In genomic region chr9:137506274-137506673, GRCh38 we compare ENCODE assay signal across 32 cellular contexts. TPM values are rescaled to one million over a fixed set of nuclear protein-coding genes. Genes with fewer than 3 reads are reported as not detected.
A peak's percentile ranks its signal among the peaks of the same experiment; 100 is the strongest.
DNase-seq lines count a peak whose midpoint lies in the region; ATAC-seq, FAIRE-seq and TF ChIP-seq lines count a peak whose summit lies in the region.
"Had no signal": no experiment of that assay in that cellular context is flagged by ENCODE, and none has a peak within 500 bp of the region (broad histone marks: within the 10 kb centered on the region; RNA-seq: fewer than 3 reads in every experiment).

No MANE protein-coding gene starts in this region.

- no peak overlapping the region for H3K4me3 Mint-ChIP-seq in endodermal cell
- H3K4me3 Mint-ChIP-seq: activated CD4-positive, alpha-beta T cell treated with anti-CD3 and anti-CD28 coated beads for 36 hours; activated CD8-positive, alpha-beta T cell treated with anti-CD3 and anti-CD28 coated beads, Interleukin-2, amount 10 ng/mL, durations not matched to agents 7 days and 5 days; activated naive CD4-positive, alpha-beta T cell treated with anti-CD3 and anti-CD28 coated beads, Interleukin-2, amount 50 U/mL, for 24 hours; CD4-positive, CD25-positive, alpha-beta regulatory T cell; nephron progenitor cell; stimulated activated effector memory CD8-positive, alpha-beta T cell treated with anti-CD3 and anti-CD28 coated beads, Interleukin-12 subunit alpha, Interleukin-12 subunit beta, amount 100 ng/mL, for 72 hours; T-helper 2 cell treated with Interferon-gamma antibody and Interleukin-4, amounts not matched to agents 5 μg/mL and 100 μg/mL, for 36 hours had no signal

- DNase-seq in DMS153 treated with DMSO at 0.1 percent for 48 hours (lab: John Stamatoyannopoulos, UW; ENCODE audit: unreplicated experiment), result peak; percentile 8
- peak; percentile 51 to 65 for DNase-seq in PC-9
- DNase-seq in HepG2 (ENCODE audit: low spot score), result no peak
- DNase-seq in endodermal cell, result no peak
- DNase-seq in GOT3 (lab: John Stamatoyannopoulos, UW), result no peak
- DNase-seq: activated CD4-positive, alpha-beta T cell treated with anti-CD3 and anti-CD28 coated beads for 36 hours; activated CD8-positive, alpha-beta T cell treated with anti-CD3 and anti-CD28 coated beads, Interleukin-2, amount 10 ng/mL, durations not matched to agents 7 days and 5 days; amygdala; CD4-positive, CD25-positive, alpha-beta regulatory T cell; effector CD4-positive, alpha-beta T cell; GDM1; glutamatergic neuron; lower lobe of right lung; NCI-H526; nephron progenitor cell; stimulated activated CD4-positive, alpha-beta T cell treated with anti-CD3 and anti-CD28 coated beads, Interleukin-12 subunit alpha, Interleukin-12 subunit beta, amount 100 ng/mL, for 4 hours; stimulated activated CD4-positive, alpha-beta T cell treated with anti-CD3 and anti-CD28 coated beads, Interleukin-4, amount 100 ng/mL, for 24 hours had no signal

- POLR2A ChIA-PET in PC-9 (lab: Charles Lee; ENCODE audit: unreplicated experiment) (no interaction called here), HepG2 (lab: Yijun Ruan, JAX) (no interaction called here)

- BruUV-seq in PC-9 (replicated peaks; lab: Mats Ljungman, UMichigan), result no TSS peak
- no TSS peak for BruUV-seq in HepG2 (replicated peaks; lab: Mats Ljungman, UMichigan)

- TF ChIP-seq EP300 in HepG2 (IDR thresholded peaks at IDR 0.05; ENCODE audit: low read depth in 2 of 2, low read length in 2 of 2) (no peak), HepG2 (CRISPR knock-in tag; IDR thresholded peaks at IDR 0.05; ENCODE audit: borderline replicate concordance) (no peak)

- H3K4me3 ChIP-seq in BLaER1, result no peak overlapping the region
- no peak overlapping the region for H3K4me3 ChIP-seq in PC-9
- H3K4me3 ChIP-seq in HepG2 (replicated peaks in 1 of 3; ENCODE audit: insufficient read depth in 1 of 3, low read depth in 2 of 3, low read length in 3 of 3), result no peak overlapping the region
- H3K4me3 ChIP-seq in endodermal cell (ENCODE audit: low read length), result no peak overlapping the region
- H3K4me3 ChIP-seq: lower lobe of right lung, pancreas, right atrium auricular region, suprapubic skin had no signal

- no peak for FAIRE-seq in HepG2 (lab: Jason Lieb, UNC)
- FAIRE-seq: colon, keratinocyte, pancreas had no signal

- CTCF ChIA-PET in PC-9 (lab: Charles Lee), result no interaction called here
- CTCF ChIA-PET in HepG2 (lab: Yijun Ruan, JAX; ENCODE audit: low intra/inter-chr PET ratio, low total read pairs), result no interaction called here

- in situ Hi-C loops in HepG2 (cut with HindIII; ENCODE audit: extremely low pct_ligation_motif_present, low pct_unique_long_range_greater_than_20kb), result no loop called here

- H3K79me2 ChIP-seq in PC-9 (ENCODE audit: low read depth) (no peaks in the 10 kb centered on the region), HepG2 (ENCODE audit: insufficient read depth, low read length) (no peaks in the 10 kb centered on the region)

- intact Hi-C loops in PC-9 (cut with micrococcal nuclease; ENCODE audit: unreplicated experiment) (loop anchor here (1.0 kb wide), 1 partner anchor 47 kb away; the partner anchor contains the start of gene NSMF), HepG2 (cut with micrococcal nuclease; ENCODE audit: unreplicated experiment) (no loop called here)

- no peak for TF ChIP-seq POLR2A in HepG2 (IDR thresholded peaks at IDR 0.05; ENCODE audit: insufficient read depth in 1 of 2, low read depth in 2 of 2, low read length in 2 of 2)

- 58% methylated on average over 14 of the region's 15 CpGs for WGBS in HepG2 (ENCODE audit: low lambda C conversion rate)
- 90% methylated on average over 14 to 15 of the region's 15 CpGs for WGBS in endodermal cell (ENCODE audit: insufficient coverage in 1 of 2, insufficient read length in 1 of 2), 2 experiments

- no peaks in the 10 kb centered on the region for H3K4me1 Mint-ChIP-seq in endodermal cell
- H3K4me1 Mint-ChIP-seq: activated CD4-positive, alpha-beta T cell treated with anti-CD3 and anti-CD28 coated beads for 36 hours; nephron progenitor cell had no signal

- H3K4me2 ChIP-seq in BLaER1, result peak overlapping the region; percentile 72
- H3K4me2 ChIP-seq in PC-9, result no peak overlapping the region
- peak overlapping the region; percentile 21; the same call in 1 of the 2 replicates for H3K4me2 ChIP-seq in HepG2 (ENCODE audit: low read depth, low read length)

- no peaks in the 10 kb centered on the region for H3K9me2 ChIP-seq in PC-9 (ENCODE audit: insufficient read depth)

- no peak overlapping the region for H3K27ac Mint-ChIP-seq in endodermal cell
- H3K27ac Mint-ChIP-seq: activated CD4-positive, alpha-beta T cell treated with anti-CD3 and anti-CD28 coated beads for 36 hours; activated CD8-positive, alpha-beta T cell treated with anti-CD3 and anti-CD28 coated beads, Interleukin-2, amount 10 ng/mL, durations not matched to agents 7 days and 5 days; activated naive CD4-positive, alpha-beta T cell treated with anti-CD3 and anti-CD28 coated beads, Interleukin-2, amount 50 U/mL, for 24 hours; activated T-helper 2 cell treated with anti-CD3 and anti-CD28 coated beads, Interferon-gamma antibody, Interleukin-2, Interleukin-4, amounts not matched to agents 10 μg/mL and 5 μg/mL and 100 μg/mL, durations not matched to agents 14 hours and 24 hours and 36 hours; CD4-positive, CD25-positive, alpha-beta regulatory T cell; nephron progenitor cell; stimulated activated effector memory CD8-positive, alpha-beta T cell treated with anti-CD3 and anti-CD28 coated beads, Interleukin-12 subunit alpha, Interleukin-12 subunit beta, amount 100 ng/mL, for 72 hours; T-helper 2 cell treated with Interferon-gamma antibody and Interleukin-4, amounts not matched to agents 5 μg/mL and 100 μg/mL, for 36 hours had no signal

- no peaks in the 10 kb centered on the region; the same call in 1 of the 2 replicates for H3K9me3 ChIP-seq in BLaER1
- no peaks in the 10 kb centered on the region for H3K9me3 ChIP-seq in PC-9 (ENCODE audit: insufficient read depth, low read depth)
- H3K9me3 ChIP-seq in HepG2 (ENCODE audit: low read length), result peaks cover 3% of the 10 kb centered on the region; the same call in 1 of the 2 replicates
- H3K9me3 ChIP-seq in endodermal cell (ENCODE audit: control insufficient read depth, low read length), result no peaks in the 10 kb centered on the region
- H3K9me3 ChIP-seq: lower lobe of right lung, pancreas, right atrium auricular region, suprapubic skin had no signal

- H3K27me3 ChIP-seq in BLaER1 (no peaks in the 10 kb centered on the region), PC-9 (ENCODE audit: insufficient read depth, low read depth) (peaks cover 9% of the 10 kb centered on the region), HepG2 (ENCODE audit: control insufficient read depth in 1 of 2, insufficient read depth in 2 of 2, low read length in 2 of 2) (peaks cover 3 to 4% of the 10 kb centered on the region in 2 experiments; a peak in 2 of 5 replicates), endodermal cell (ENCODE audit: control insufficient read depth, insufficient read depth, low read length, poor library complexity, severe bottlenecking) (no peaks in the 10 kb centered on the region)
- H3K27me3 ChIP-seq: pancreas, right atrium auricular region, suprapubic skin had no signal

- TF ChIP-seq CTCF in PC-9 (conservative IDR thresholded peaks at IDR 0.05) (no peak), HepG2 (CRISPR knock-in tag; IDR thresholded peaks at IDR 0.05) (no peak), endodermal cell (conservative IDR thresholded peaks at IDR 0.05) (no peak)

- H3K36me3 ChIP-seq in BLaER1, result peaks cover 7% of the 10 kb centered on the region; the same call in 1 of the 2 replicates
- H3K36me3 ChIP-seq in PC-9 (ENCODE audit: low read depth), result no peaks in the 10 kb centered on the region
- no peaks in the 10 kb centered on the region for H3K36me3 ChIP-seq in HepG2 (replicated peaks in 1 of 2; ENCODE audit: control insufficient read depth in 1 of 2, insufficient read depth in 2 of 2, low read length in 2 of 2)
- H3K36me3 ChIP-seq in endodermal cell (ENCODE audit: control insufficient read depth, insufficient read depth, low read length), result no peaks in the 10 kb centered on the region
- H3K36me3 ChIP-seq: lower lobe of right lung, pancreas, right atrium auricular region had no signal

- H3K9ac ChIP-seq in BLaER1, result no peak overlapping the region
- no peak overlapping the region for H3K9ac ChIP-seq in HepG2 (ENCODE audit: insufficient read depth, low read depth, low read length)
- no peak overlapping the region for H3K9ac ChIP-seq in endodermal cell (ENCODE audit: extremely low read depth, low read length, poor library complexity, severe bottlenecking)

- H3F3A ChIP-seq in PC-9 (ENCODE audit: insufficient read depth, low read depth), result peaks cover 7% of the 10 kb centered on the region; the same call in 1 of the 2 replicates

- H3K27ac ChIP-seq in BLaER1 (no peak overlapping the region), PC-9 (no peak overlapping the region), HepG2 (ENCODE audit: extremely low read length, insufficient read depth, low read length) (no peak overlapping the region), endodermal cell (ENCODE audit: low read depth, low read length) (no peak overlapping the region)
- H3K27ac ChIP-seq: epithelial cell of prostate, HL-60, lower lobe of right lung, pancreas, right atrium auricular region, suprapubic skin had no signal

- H3K4me1 ChIP-seq in BLaER1, result peaks cover 21% of the 10 kb centered on the region
- peaks cover 6% of the 10 kb centered on the region for H3K4me1 ChIP-seq in PC-9 (replicated peaks; ENCODE audit: insufficient read depth)
- peaks cover 12% of the 10 kb centered on the region for H3K4me1 ChIP-seq in HepG2 (ENCODE audit: insufficient read depth, low read length)
- no peaks in the 10 kb centered on the region for H3K4me1 ChIP-seq in endodermal cell (ENCODE audit: control insufficient read depth, insufficient read depth, low read length)
- H3K4me1 ChIP-seq: lower lobe of right lung, pancreas, right atrium auricular region, suprapubic skin had no signal

- ATAC-seq in HepG2, result peak; percentile 56
- ATAC-seq in HG03571 (IDR thresholded peaks at IDR 0.05; ENCODE audit: unreplicated experiment), result no peak
- ATAC-seq in GM21447 (IDR thresholded peaks at IDR 0.05; ENCODE audit: unreplicated experiment), result no peak
- ATAC-seq: activated CD4-positive, alpha-beta T cell treated with anti-CD3 and anti-CD28 coated beads for 36 hours; activated CD8-positive, alpha-beta T cell treated with anti-CD3 and anti-CD28 coated beads, Interleukin-2, amount 10 ng/mL, durations not matched to agents 7 days and 5 days; HCT116; stimulated activated effector memory CD8-positive, alpha-beta T cell treated with anti-CD3 and anti-CD28 coated beads, Interleukin-12 subunit alpha, Interleukin-12 subunit beta, amount 100 ng/mL, for 72 hours had no signal

- H2AFZ ChIP-seq in PC-9 (no peak overlapping the region), HepG2 (ENCODE audit: low read length) (no peak overlapping the region)

- no peak for TF ChIP-seq RAD21 in HepG2 (CRISPR knock-in tag; IDR thresholded peaks at IDR 0.05)

- peaks cover 26% of the 10 kb centered on the region for H3K9me3 Mint-ChIP-seq in endodermal cell
- H3K9me3 Mint-ChIP-seq: activated naive CD4-positive, alpha-beta T cell treated with anti-CD3 and anti-CD28 coated beads, Interleukin-2, amount 50 U/mL, for 24 hours; stimulated activated effector memory CD8-positive, alpha-beta T cell treated with anti-CD3 and anti-CD28 coated beads, Interleukin-12 subunit alpha, Interleukin-12 subunit beta, amount 100 ng/mL, for 72 hours had no signal

- H3K36me3 Mint-ChIP-seq in endodermal cell (ENCODE audit: low read depth), result no peaks in the 10 kb centered on the region
- H3K36me3 Mint-ChIP-seq: CD4-positive, CD25-positive, alpha-beta regulatory T cell had no signal

- H4K20me1 ChIP-seq in BLaER1 (peaks cover 17% of the 10 kb centered on the region), PC-9 (ENCODE audit: insufficient read depth) (no peaks in the 10 kb centered on the region), HepG2 (ENCODE audit: insufficient read depth, low read length) (no peaks in the 10 kb centered on the region)

- H3K27me3 Mint-ChIP-seq in endodermal cell (ENCODE audit: insufficient read depth), result peaks cover 3% of the 10 kb centered on the region
- H3K27me3 Mint-ChIP-seq: activated CD4-positive, alpha-beta T cell treated with anti-CD3 and anti-CD28 coated beads for 36 hours; activated naive CD4-positive, alpha-beta T cell treated with anti-CD3 and anti-CD28 coated beads, Interleukin-2, amount 50 U/mL, for 24 hours; CD4-positive, CD25-positive, alpha-beta regulatory T cell had no signal

RNA-seq across cellular contexts. Expression of gene PNPLA7, which starts 43.9 kb away (rescaled TPM):
- total RNA-seq in PC-9 (2021), result 1.9 and 4.9 TPM in 2 replicates
- 0.21 and 0.42 TPM in 2 replicates for total RNA-seq in HepG2 (2016; rRNA removed; fragmentation: Illumina TruSeq; extraction: Trizol)
- 0.30 and 0.53 TPM in 2 replicates for total RNA-seq in HepG2 (2016; cell fraction: cytosol; rRNA removed; fragmentation: Illumina TruSeq; extraction: Trizol; ENCODE audit: low read depth)
- 0.25 and 0.39 TPM in 2 replicates for total RNA-seq in HepG2 (2016; cell fraction: insoluble cytoplasmic fraction; rRNA removed; fragmentation: Illumina TruSeq; extraction: Trizol)
- total RNA-seq in HepG2 (2016; cell fraction: membrane; rRNA removed; fragmentation: Illumina TruSeq; extraction: Trizol), result 0.21 and 0.28 TPM in 2 replicates
- 0.69 and 0.87 TPM in 2 replicates for total RNA-seq in HepG2 (2016; cell fraction: nucleus; rRNA removed; fragmentation: Illumina TruSeq; extraction: Trizol)
- polyA plus RNA-seq in HepG2 (2011; rRNA removed), result 1.5 and 1.9 TPM in 2 replicates
- 0.77 and 1.1 TPM in 2 replicates for polyA plus RNA-seq in HepG2 (2011; cell fraction: cytosol; rRNA removed)
- polyA plus RNA-seq in HepG2 (2011; cell fraction: nucleus; rRNA removed), result 17.1 and 19.3 TPM in 2 replicates
- polyA plus RNA-seq in HepG2 (2012), result 3.1 and 3.5 TPM in 2 replicates
- polyA plus RNA-seq in HepG2 (2016; cell fraction: cytosol; fragmentation: Illumina TruSeq; extraction: Trizol; ENCODE audit: low read depth), result 0.14 and 0.20 TPM in 2 replicates
- 0.43 and 0.47 TPM in 2 replicates for polyA plus RNA-seq in HepG2 (2016; cell fraction: insoluble cytoplasmic fraction; fragmentation: Illumina TruSeq; extraction: Trizol; ENCODE audit: low read depth)
- 0.27 and 0.30 TPM in 2 replicates for polyA plus RNA-seq in HepG2 (2016; cell fraction: membrane; fragmentation: Illumina TruSeq; extraction: Trizol; ENCODE audit: low read depth)
- polyA plus RNA-seq in HepG2 (2016; cell fraction: nucleus; fragmentation: Illumina TruSeq; extraction: Trizol; ENCODE audit: insufficient read depth, low read depth), result 3.4 and 3.5 TPM in 2 replicates
- polyA minus RNA-seq in HepG2 (2011; rRNA and poly(A)+ RNA removed; ENCODE audit: low replicate concordance), result 1.2 and 1.9 TPM in 2 replicates
- 0.49 and 1.6 TPM in 2 replicates for polyA minus RNA-seq in HepG2 (2011; cell fraction: cytosol; rRNA and poly(A)+ RNA removed)
- 2.7 and 2.9 TPM in 2 replicates for polyA minus RNA-seq in HepG2 (2011; cell fraction: nucleus; rRNA and poly(A)+ RNA removed)
- total RNA-seq in endodermal cell, result 1 to 10 TPM; 2.0 to 2.4 TPM
- polyA plus RNA-seq in endodermal cell (2013, experiment 1 of 2), result 1.8 TPM
- 1.4 TPM for polyA plus RNA-seq in endodermal cell (2013, experiment 2 of 2)

RNA-seq across cellular contexts. Expression of gene MRPL41, which starts 45.4 kb away (rescaled TPM):
- total RNA-seq in PC-9 (2021) (54.5 and 87.7 TPM in 2 replicates), HepG2 (2016; rRNA removed; fragmentation: Illumina TruSeq; extraction: Trizol) (48.9 and 54.0 TPM in 2 replicates), endodermal cell (10 to 100 TPM; 43.7 to 49.6 TPM)
- 48.5 and 55.5 TPM in 2 replicates for total RNA-seq in HepG2 (2016; cell fraction: cytosol; rRNA removed; fragmentation: Illumina TruSeq; extraction: Trizol; ENCODE audit: low read depth)
- 53.0 and 54.1 TPM in 2 replicates for total RNA-seq in HepG2 (2016; cell fraction: insoluble cytoplasmic fraction; rRNA removed; fragmentation: Illumina TruSeq; extraction: Trizol)
- 49.2 and 61.1 TPM in 2 replicates for total RNA-seq in HepG2 (2016; cell fraction: membrane; rRNA removed; fragmentation: Illumina TruSeq; extraction: Trizol)
- 19.0 and 19.6 TPM in 2 replicates for total RNA-seq in HepG2 (2016; cell fraction: nucleus; rRNA removed; fragmentation: Illumina TruSeq; extraction: Trizol)
- 20.9 and 23.4 TPM in 2 replicates for polyA plus RNA-seq in HepG2 (2011; rRNA removed)
- 18.5 and 46.9 TPM in 2 replicates for polyA plus RNA-seq in HepG2 (2011; cell fraction: cytosol; rRNA removed)
- polyA plus RNA-seq in HepG2 (2011; cell fraction: nucleus; rRNA removed), result 23.0 and 28.2 TPM in 2 replicates
- 15.6 and 26.9 TPM in 2 replicates for polyA plus RNA-seq in HepG2 (2012)
- 54.8 and 61.0 TPM in 2 replicates for polyA plus RNA-seq in HepG2 (2016; cell fraction: cytosol; fragmentation: Illumina TruSeq; extraction: Trizol; ENCODE audit: low read depth)
- 43.5 and 50.2 TPM in 2 replicates for polyA plus RNA-seq in HepG2 (2016; cell fraction: insoluble cytoplasmic fraction; fragmentation: Illumina TruSeq; extraction: Trizol; ENCODE audit: low read depth)
- 42.3 and 46.2 TPM in 2 replicates for polyA plus RNA-seq in HepG2 (2016; cell fraction: membrane; fragmentation: Illumina TruSeq; extraction: Trizol; ENCODE audit: low read depth)
- polyA plus RNA-seq in HepG2 (2016; cell fraction: nucleus; fragmentation: Illumina TruSeq; extraction: Trizol; ENCODE audit: insufficient read depth, low read depth), result 35.6 and 38.1 TPM in 2 replicates
- polyA minus RNA-seq in HepG2 (2011; rRNA and poly(A)+ RNA removed; ENCODE audit: low replicate concordance), result 6.4 and 7.1 TPM in 2 replicates
- polyA minus RNA-seq in HepG2 (2011; cell fraction: cytosol; rRNA and poly(A)+ RNA removed), result 8.6 and 11.1 TPM in 2 replicates
- polyA minus RNA-seq in HepG2 (2011; cell fraction: nucleus; rRNA and poly(A)+ RNA removed), result 2.1 and 2.2 TPM in 2 replicates
- polyA plus RNA-seq in endodermal cell (2013, experiment 1 of 2), result 31.6 TPM
- 27.9 TPM for polyA plus RNA-seq in endodermal cell (2013, experiment 2 of 2)

RNA-seq across cellular contexts. Expression of gene NSMF, which starts 47.1 kb away (rescaled TPM):
- total RNA-seq in PC-9 (2021), result 73.4 and 90.4 TPM in 2 replicates
- total RNA-seq in HepG2 (2016; rRNA removed; fragmentation: Illumina TruSeq; extraction: Trizol), result 38.3 and 44.3 TPM in 2 replicates
- total RNA-seq in HepG2 (2016; cell fraction: cytosol; rRNA removed; fragmentation: Illumina TruSeq; extraction: Trizol; ENCODE audit: low read depth), result 35.6 and 45.0 TPM in 2 replicates
- 31.9 and 43.2 TPM in 2 replicates for total RNA-seq in HepG2 (2016; cell fraction: insoluble cytoplasmic fraction; rRNA removed; fragmentation: Illumina TruSeq; extraction: Trizol)
- 88.7 and 95.2 TPM in 2 replicates for total RNA-seq in HepG2 (2016; cell fraction: membrane; rRNA removed; fragmentation: Illumina TruSeq; extraction: Trizol)
- total RNA-seq in HepG2 (2016; cell fraction: nucleus; rRNA removed; fragmentation: Illumina TruSeq; extraction: Trizol), result 47.8 and 56.5 TPM in 2 replicates
- polyA plus RNA-seq in HepG2 (2011; rRNA removed), result 183 and 271 TPM in 2 replicates
- 147 and 184 TPM in 2 replicates for polyA plus RNA-seq in HepG2 (2011; cell fraction: cytosol; rRNA removed)
- 1,153 and 1,227 TPM in 2 replicates for polyA plus RNA-seq in HepG2 (2011; cell fraction: nucleus; rRNA removed)
- polyA plus RNA-seq in HepG2 (2012), result 143 and 184 TPM in 2 replicates
- polyA plus RNA-seq in HepG2 (2016; cell fraction: cytosol; fragmentation: Illumina TruSeq; extraction: Trizol; ENCODE audit: low read depth), result 80.1 and 97.0 TPM in 2 replicates
- polyA plus RNA-seq in HepG2 (2016; cell fraction: insoluble cytoplasmic fraction; fragmentation: Illumina TruSeq; extraction: Trizol; ENCODE audit: low read depth), result 62.3 and 80.0 TPM in 2 replicates
- 159 and 160 TPM in 2 replicates for polyA plus RNA-seq in HepG2 (2016; cell fraction: membrane; fragmentation: Illumina TruSeq; extraction: Trizol; ENCODE audit: low read depth)
- 179 and 193 TPM in 2 replicates for polyA plus RNA-seq in HepG2 (2016; cell fraction: nucleus; fragmentation: Illumina TruSeq; extraction: Trizol; ENCODE audit: insufficient read depth, low read depth)
- 64.9 and 155 TPM in 2 replicates for polyA minus RNA-seq in HepG2 (2011; rRNA and poly(A)+ RNA removed; ENCODE audit: low replicate concordance)
- polyA minus RNA-seq in HepG2 (2011; cell fraction: cytosol; rRNA and poly(A)+ RNA removed), result 76.5 and 105 TPM in 2 replicates
- 147 and 159 TPM in 2 replicates for polyA minus RNA-seq in HepG2 (2011; cell fraction: nucleus; rRNA and poly(A)+ RNA removed)
- 10 to 100 TPM; 58.9 to 66.0 TPM for total RNA-seq in endodermal cell
- polyA plus RNA-seq in endodermal cell (2013, experiment 1 of 2), result 83.1 TPM
- 72.7 TPM for polyA plus RNA-seq in endodermal cell (2013, experiment 2 of 2)

Comparison
In these comparisons a context has a peak if more than half of its experiments do, and no peak if none do; other contexts are left out.
1. DNase-seq: peak in DMS153 treated with DMSO at 0.1 percent for 48 hours (single experiment) and PC-9 (2 of 2); none in HepG2 (single experiment), endodermal cell (single experiment) and GOT3 (single experiment).